Comparison of ENCODE assay signal across 13 cellular contexts in the genomic region with DNA sequence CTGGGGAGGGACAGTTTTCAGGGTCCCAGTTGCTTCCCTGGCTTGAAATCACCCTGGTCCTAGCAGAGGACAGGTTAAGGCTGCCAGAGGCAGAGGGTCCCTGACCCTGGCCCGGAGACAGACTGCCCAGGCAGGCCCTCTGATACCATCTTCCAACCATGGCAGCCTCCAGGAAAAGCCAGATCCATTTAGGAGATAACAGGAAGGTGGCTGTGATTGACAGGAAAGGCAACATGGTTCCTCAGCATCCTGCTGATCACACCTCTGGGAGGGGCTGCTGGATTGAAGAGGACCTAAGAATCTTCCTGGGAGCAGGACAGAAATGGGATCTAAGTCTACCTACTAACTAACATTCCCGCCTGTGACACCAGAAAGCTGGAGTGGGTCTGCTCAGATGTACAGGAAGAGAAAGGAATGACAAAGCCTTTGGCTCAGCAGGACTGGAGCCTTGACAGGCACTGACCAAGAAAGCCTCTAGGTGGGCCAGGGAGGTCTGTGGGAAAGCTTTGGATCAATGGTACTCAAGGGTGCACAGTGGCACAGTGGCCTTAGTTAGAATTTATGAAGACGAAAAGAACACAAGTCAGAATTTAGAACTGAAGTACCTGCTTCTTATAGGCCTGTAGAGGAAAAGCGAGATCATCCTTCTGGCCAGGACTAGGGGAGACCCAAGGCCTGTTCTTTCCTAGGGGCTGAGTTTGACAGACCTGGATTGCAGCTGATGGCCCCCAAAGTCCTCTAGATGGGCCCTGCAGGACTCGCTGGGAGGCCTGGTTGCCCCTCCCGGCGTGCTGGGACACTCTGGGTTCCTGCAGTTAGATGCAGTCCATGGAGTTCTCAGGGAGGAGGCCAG. TPM values are rescaled to one million over a fixed set of nuclear protein-coding genes. Genes with fewer than 3 reads are reported as not detected.
A peak's percentile ranks its signal among the peaks of the same experiment; 100 is the strongest.
DNase-seq lines count a peak whose midpoint lies in the region; ATAC-seq and TF ChIP-seq lines count a peak whose summit lies in the region.
"Had no signal": no experiment of that assay in that cellular context is flagged by ENCODE, and none has a peak within 500 bp of the region (broad histone marks: within the 10 kb centered on the region; RNA-seq: fewer than 3 reads in every experiment).

No MANE protein-coding gene starts in this region.

- H3K79me2 ChIP-seq in osteoblast (ENCODE audit: insufficient read depth, low read length) = peaks cover 25% of the 10 kb centered on the region

- no peaks in the 10 kb centered on the region for H3K36me3 ChIP-seq in heart right ventricle
- no peaks in the 10 kb centered on the region for H3K36me3 ChIP-seq in endocrine pancreas (ENCODE audit: control insufficient read depth, insufficient read depth, low read length)
- H3K36me3 ChIP-seq in osteoblast (ENCODE audit: insufficient read depth, low read length) = no peaks in the 10 kb centered on the region
- H3K36me3 ChIP-seq in vagina = no peaks in the 10 kb centered on the region

- ATAC-seq in heart right ventricle (no peak), left ventricle myocardium superior (no peak), GM21423 (IDR thresholded peaks at IDR 0.05; ENCODE audit: unreplicated experiment) (no peak), GM19351 (IDR thresholded peaks at IDR 0.05; ENCODE audit: unreplicated experiment) (no peak)

- no peak for TF ChIP-seq CTCF in heart right ventricle (IDR thresholded peaks at IDR 0.05)
- no peak for TF ChIP-seq CTCF in osteoblast (IDR thresholded peaks at IDR 0.05; ENCODE audit: extremely low read depth, low read depth, low read length)
- no peak for TF ChIP-seq CTCF in vagina (IDR thresholded peaks at IDR 0.05)

- H3K9ac ChIP-seq in endocrine pancreas (ENCODE audit: control insufficient read depth, insufficient read depth, low read length) = peak overlapping the region; percentile 14

- no peak overlapping the region for H2AFZ ChIP-seq in osteoblast (ENCODE audit: low read length)

- TF ChIP-seq POLR2A in vagina (IDR thresholded peaks at IDR 0.05) = no peak

- H3K27me3 ChIP-seq in heart right ventricle (no peaks in the 10 kb centered on the region), endocrine pancreas (ENCODE audit: control insufficient read depth, insufficient read depth, low read length) (no peaks in the 10 kb centered on the region), osteoblast (ENCODE audit: insufficient read depth, low read length) (no peaks in the 10 kb centered on the region), vagina (no peaks in the 10 kb centered on the region)

- H3K4me2 ChIP-seq in osteoblast (ENCODE audit: insufficient read depth, low read length) = peak overlapping the region; percentile 94

- WGBS in heart right ventricle, 2 donors = 92 to 93% methylated on average over 7 of the region's 7 CpGs

- intact Hi-C loops in heart right ventricle (cut with DNase I) (loop anchor here in 8 of 10 donors (5.0 kb wide), 2 partner anchors 38 to 43 kb away; no protein-coding TSS in a partner anchor), left ventricle myocardium superior (cut with micrococcal nuclease) (no loop called here), vagina (cut with DNase I) (loop anchor here (5.0 kb wide), 1 partner anchor 38 kb away; no protein-coding TSS in a partner anchor)

- H3K4me3 ChIP-seq in heart right ventricle (peak overlapping the region in 4 of 10 donors; percentile 59 to 74 (median 63)), endocrine pancreas (ENCODE audit: control insufficient read depth, insufficient read depth, low read length) (no peak overlapping the region), osteoblast (ENCODE audit: insufficient read depth, low read length) (no peak overlapping the region), vagina (no peak overlapping the region)

- peak overlapping the region; percentile 86 to 100 (median 99) for H3K27ac ChIP-seq in heart right ventricle
- H3K27ac ChIP-seq in osteoblast (ENCODE audit: low read depth, low read length) = peak overlapping the region; percentile 99
- H3K27ac ChIP-seq in vagina = peak overlapping the region; percentile 98

- peaks cover 10% of the 10 kb centered on the region for H4K20me1 ChIP-seq in osteoblast (ENCODE audit: insufficient read depth, low read length)

- DNase-seq in heart right ventricle (no peak), left ventricle myocardium superior (no peak), osteoblast (ENCODE audit: insufficient read length, low spot score, missing footprints) (peak; percentile 81), vagina (ENCODE audit: extremely low spot score in 2 of 2) (no peak), T-helper 9 cell (no peak)
- DNase-seq: activated gamma-delta T cell treated with Interleukin-2 at 50 U/mL for 16 hours; effector CD8-positive, alpha-beta T cell; NCI-H1930 had no signal

- no peaks in the 10 kb centered on the region for H3K9me3 ChIP-seq in heart right ventricle
- H3K9me3 ChIP-seq in endocrine pancreas (ENCODE audit: control insufficient read depth, low read length) = no peaks in the 10 kb centered on the region
- H3K9me3 ChIP-seq in osteoblast (ENCODE audit: low read depth, low read length) = no peaks in the 10 kb centered on the region
- H3K9me3 ChIP-seq in vagina = no peaks in the 10 kb centered on the region

- H3K4me1 ChIP-seq in heart right ventricle = peaks cover 22 to 45% (median 40%) of the 10 kb centered on the region in 9 donors
- peaks cover 5% of the 10 kb centered on the region for H3K4me1 ChIP-seq in endocrine pancreas (ENCODE audit: control insufficient read depth, insufficient read depth, low read length)
- H3K4me1 ChIP-seq in osteoblast (ENCODE audit: insufficient read depth, low read length) = peaks cover 31% of the 10 kb centered on the region
- H3K4me1 ChIP-seq in vagina = peaks cover 44% of the 10 kb centered on the region

RNA-seq across cellular contexts. Expression of a gene that starts 2.3 kb away (rescaled TPM):
- total RNA-seq in heart right ventricle (100 to 1,000 TPM; 473 to 691 (median 518) TPM), left ventricle myocardium superior (514 TPM), osteoblast (45.6 and 56.3 TPM in 2 replicates), vagina (28.0 TPM)
- polyA plus RNA-seq in heart right ventricle = 100 to 1,000 TPM; 196 to 214 TPM

RNA-seq across cellular contexts. Expression of a gene that starts 16.5 kb away (rescaled TPM):
- total RNA-seq in heart right ventricle = 1 to 10 TPM in 3 of 10 donors, under 1 TPM in 7; 0.17 to 5.6 (median 0.63) TPM
- polyA plus RNA-seq in heart right ventricle = under 1 TPM; 0.59 to 0.90 TPM
- total RNA-seq in left ventricle myocardium superior = 1.6 TPM
- 1.1 and 2.7 TPM in 2 replicates for total RNA-seq in osteoblast
- total RNA-seq in vagina = 1.7 TPM

RNA-seq across cellular contexts. Expression of a gene that starts 29.3 kb away (rescaled TPM):
- total RNA-seq in heart right ventricle (10 to 100 TPM; 26.7 to 53.0 (median 33.7) TPM), left ventricle myocardium superior (58.0 TPM), osteoblast (16.2 and 27.9 TPM in 2 replicates), vagina (6.9 TPM)
- 10 to 100 TPM; 34.4 to 55.3 TPM for polyA plus RNA-seq in heart right ventricle

RNA-seq across cellular contexts. Expression of a gene that starts 34.3 kb away (rescaled TPM):
- total RNA-seq in heart right ventricle (not detected), left ventricle myocardium superior (not detected), osteoblast (not detected in 2 replicates), vagina (not detected)
- polyA plus RNA-seq in heart right ventricle = not detected
- total RNA-seq: posterior vena cava, RPMI7951 had no signal

RNA-seq across cellular contexts. Expression of a gene that starts 47.3 kb away (rescaled TPM):
- 10 to 100 TPM in 1 of 10 donors, 1 to 10 TPM in 9; 3.1 to 10.3 (median 5.9) TPM for total RNA-seq in heart right ventricle
- 10 to 100 TPM in 1 of 2 donors, 1 to 10 TPM in 1; 5.7 to 12.4 TPM for polyA plus RNA-seq in heart right ventricle
- 6.8 TPM for total RNA-seq in left ventricle myocardium superior
- 0.59 and 1.1 TPM in 2 replicates for total RNA-seq in osteoblast
- total RNA-seq in vagina = 2.7 TPM
